ENCODE assay signal across 1 cellular context in genomic region chr14:94532462-94532861, GRCh38.
TF ChIP-seq lines count a peak whose summit lies in the region.

No MANE protein-coding gene starts in this region.

TF ChIP-seq in HepG2, 621 proteins besides CTCF, POLR2A, EP300 and RAD21:
- TF ChIP-seq RNF2 (conservative IDR thresholded peaks at IDR 0.05; ENCODE audit: low read depth) (no peak), TEAD2 (CRISPR knock-in tag; IDR thresholded peaks at IDR 0.05) (no peak), MAFF (IDR thresholded peaks at IDR 0.05; ENCODE audit: low read depth, low read length) (peak; percentile 58; the same call in 1 of the 2 replicates), CCAR2 (optimal IDR thresholded peaks at IDR 0.05; ENCODE audit: low read depth, low read length) (no peak), ZNF431 (CRISPR knock-in tag; IDR thresholded peaks at IDR 0.05; ENCODE audit: borderline replicate concordance, low read depth) (no peak), RCOR2 (CRISPR knock-in tag; IDR thresholded peaks at IDR 0.05) (no peak), ZNF652 (CRISPR knock-in tag; IDR thresholded peaks at IDR 0.05; ENCODE audit: borderline replicate concordance, low read depth) (no peak), ASH2L (IDR thresholded peaks at IDR 0.05; ENCODE audit: insufficient read length, low read depth, low read length) (no peak), MAFK (conservative IDR thresholded peaks at IDR 0.05 in 1 of 2, IDR thresholded peaks at IDR 0.05 in 1 of 2; ENCODE audit: low read length in 2 of 2) (peak; percentile 51 to 72; a peak in 3 of 4 replicates), PTBP1 (IDR thresholded peaks at IDR 0.05; ENCODE audit: low read depth, low read length, poor library complexity, severe bottlenecking) (no peak)
TF ChIP-seq in HepG2: peak in this region for 2.
